In the genomic region with DNA sequence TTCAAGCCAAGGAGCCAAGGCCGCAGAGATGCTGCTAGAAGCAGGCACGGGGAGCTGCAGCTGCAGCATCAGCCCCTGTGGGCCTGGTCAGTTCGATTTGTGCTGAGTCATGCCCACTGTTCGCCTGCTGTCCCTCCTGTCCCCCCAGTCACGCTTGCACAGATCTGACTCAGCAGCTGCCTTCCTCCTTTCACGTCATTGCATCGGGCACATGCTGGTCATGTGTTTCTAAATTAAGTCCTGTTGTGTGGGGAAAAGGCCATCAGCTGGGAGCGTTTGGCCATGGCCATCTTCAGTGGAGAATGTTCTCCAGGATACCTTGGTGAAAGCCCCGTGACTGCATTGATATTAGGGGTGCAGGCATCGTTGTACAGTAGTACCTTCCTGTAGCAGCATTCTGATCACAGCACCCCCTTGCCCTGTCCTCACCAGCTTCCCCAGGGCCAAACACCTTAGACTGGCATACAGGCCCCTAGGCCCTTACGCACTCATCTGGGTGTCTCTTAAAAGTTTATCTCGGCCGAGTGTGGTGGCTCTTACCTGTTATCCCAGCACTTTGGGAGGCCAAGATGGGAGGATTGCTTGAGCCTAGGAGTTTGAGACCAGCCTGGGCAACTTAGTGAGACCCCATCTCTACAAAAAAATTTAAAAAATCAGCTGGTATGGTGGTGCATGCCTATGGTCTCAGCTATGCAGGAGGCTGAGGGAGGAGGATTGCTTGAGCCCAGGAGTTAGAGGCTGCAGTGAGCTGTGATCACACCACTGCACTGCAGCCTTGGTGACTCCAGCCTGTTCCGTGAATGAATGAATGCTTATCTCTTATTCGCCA, we compare ENCODE assay signal across 9 cellular contexts. TPM values are rescaled to one million over a fixed set of nuclear protein-coding genes. Genes with fewer than 3 reads are reported as not detected.
DNase-seq lines count a peak whose midpoint lies in the region; ATAC-seq, FAIRE-seq and TF ChIP-seq lines count a peak whose summit lies in the region.
"Had no signal": no experiment of that assay in that cellular context is flagged by ENCODE, and none has a peak within 500 bp of the region (broad histone marks: within the 10 kb centered on the region; RNA-seq: fewer than 3 reads in every experiment).

No MANE protein-coding gene starts in this region.

- H4K20me1 ChIP-seq in K562 (replicated peaks; ENCODE audit: control insufficient read depth, insufficient read depth, low read length) = no peaks in the 10 kb centered on the region

- no peak overlapping the region for H3K27ac ChIP-seq in HEK293 (ENCODE audit: extremely low read depth, low read depth, low read length)
- peak overlapping the region; percentile 79; the same call in 2 of the 3 replicates for H3K27ac ChIP-seq in K562 (ENCODE audit: extremely low read depth, low read depth, low read length)
- H3K27ac ChIP-seq in stomach = peak overlapping the region in 1 of 5 donors; percentile 65

- H3K9me3 ChIP-seq in HEK293 (ENCODE audit: control insufficient read depth, insufficient read depth, low read depth, low read length) (no peaks in the 10 kb centered on the region), K562 (replicated peaks; ENCODE audit: control insufficient read depth, insufficient read depth, low read depth, low read length) (peaks cover 3% of the 10 kb centered on the region; the same call in 1 of the 2 replicates), stomach (no peaks in the 10 kb centered on the region)

- BruUV-seq in K562 (replicated peaks; lab: Mats Ljungman, UMichigan) = no TSS peak

- TF ChIP-seq POLR2A in K562 (conservative IDR thresholded peaks at IDR 0.05) = no peak
- TF ChIP-seq POLR2A in stomach (IDR thresholded peaks at IDR 0.05) = no peak

- no peaks in the 10 kb centered on the region for H3K9me1 ChIP-seq in K562 (ENCODE audit: control insufficient read depth, insufficient read depth, low read length)

- H3K4me1 ChIP-seq in HEK293 (ENCODE audit: control insufficient read depth, insufficient read depth, low read length) (no peaks in the 10 kb centered on the region), K562 (replicated peaks in 1 of 2; ENCODE audit: control insufficient read depth in 2 of 2, insufficient read depth in 2 of 2, low read length in 2 of 2) (peaks cover 12 to 18% of the 10 kb centered on the region in 2 experiments; a peak in 4 of 5 replicates), stomach (peaks cover 0 to 25% (median 10%) of the 10 kb centered on the region in 4 donors)

- H3K9ac ChIP-seq in K562 (ENCODE audit: insufficient read depth in 1 of 2, low read depth in 2 of 2, low read length in 2 of 2) = peak overlapping the region; percentile 46 to 82

- in situ Hi-C loops in K562 (cut with MboI) = no loop called here

- TF ChIP-seq CTCF in HEK293 (tag by site-specific recombination; IDR thresholded peaks at IDR 0.05) (no peak), K562 (IDR thresholded peaks at IDR 0.05 in 2 of 3, conservative IDR thresholded peaks at IDR 0.05 in 1 of 3; ENCODE audit: insufficient read depth in 2 of 3, low read depth in 1 of 3, low read length in 3 of 3) (no peak), stomach (IDR thresholded peaks at IDR 0.05) (no peak)

- H3K4me3 ChIP-seq in HEK293 (ENCODE audit: low read depth, low read length) (no peak overlapping the region), K562 (no peak overlapping the region), stomach (no peak overlapping the region)

- peak overlapping the region; percentile 59; the same call in 1 of the 2 replicates for H3K4me2 ChIP-seq in K562 (ENCODE audit: insufficient read depth, low read length)

- POLR2A ChIA-PET in HEK293 (lab: Yijun Ruan, JAX) (no interaction called here), K562 (lab: Yijun Ruan, JAX) (interaction anchor here (0.6 to 1.8 kb wide), 9 partner anchors 9 to 53 kb away, joined by 3 to 8 read pairs (median 4); partner anchors contain the start of gene POR)

- H3K79me2 ChIP-seq in K562 (ENCODE audit: control insufficient read depth, insufficient read depth, low read length) = peaks cover 46% of the 10 kb centered on the region

- DNase-seq in K562 (ENCODE audit: extremely low read depth in 1 of 4, low spot score in 3 of 4) = peak; percentile 70 to 90 (median 79)
- DNase-seq in iris pigment epithelial cell (ENCODE audit: low read depth) = peak; percentile 86
- DNase-seq in stomach = no peak
- DNase-seq in stimulated activated naive CD8-positive, alpha-beta T cell treated with anti-CD3 and anti-CD28 coated beads, Interleukin-15, Interleukin-2, amounts not matched to agents 100 U/mL and 50 U/mL, for 24 hours = no peak

- H2AFZ ChIP-seq in K562 (ENCODE audit: low read depth, low read length) = peak overlapping the region; percentile 34; the same call in 1 of the 2 replicates

- TF ChIP-seq EP300 in K562 (IDR thresholded peaks at IDR 0.05; ENCODE audit: low read length) (peak; percentile 92), stomach (IDR thresholded peaks at IDR 0.05) (peak; percentile 53)

- H3K27me3 ChIP-seq in K562 (ENCODE audit: control insufficient read depth in 2 of 2, insufficient read depth in 2 of 2, low read length in 2 of 2) = no peaks in the 10 kb centered on the region
- no peaks in the 10 kb centered on the region for H3K27me3 ChIP-seq in stomach

- intact Hi-C loops in K562 (cut with micrococcal nuclease) = no loop called here
- intact Hi-C loops in stomach (cut with DNase I; ENCODE audit: low total_unique reads) = no loop called here

- H3K36me3 ChIP-seq in HEK293 (ENCODE audit: control insufficient read depth in 2 of 2, insufficient read depth in 1 of 2, low read length in 2 of 2) = no peaks in the 10 kb centered on the region; a peak in 1 of 3 replicates
- H3K36me3 ChIP-seq in K562 (ENCODE audit: control insufficient read depth, insufficient read depth, low read length) = peaks cover 5% of the 10 kb centered on the region; the same call in 2 of the 3 replicates
- peaks cover 0 to 9% (median 4%) of the 10 kb centered on the region in 4 donors for H3K36me3 ChIP-seq in stomach

- CTCF ChIA-PET in HEK293 (lab: Yijun Ruan, JAX) = interaction anchor here (0.6 kb wide), 1 partner anchor 353 kb away, joined by 3 read pairs; no protein-coding TSS in a partner anchor
- CTCF ChIA-PET in K562 (lab: Yijun Ruan, JAX; ENCODE audit: low intra/inter-chr PET ratio) = no interaction called here

- WGBS in K562 (ENCODE audit: insufficient coverage, low coverage, missing lambda C conversion rate) = 41% methylated on average over 15 of the region's 15 CpGs
- WGBS in stomach, 5 donors = 70 to 86% (median 80%) methylated on average over 15 of the region's 15 CpGs

- FAIRE-seq in K562 (lab: Jason Lieb, UNC) = peak; percentile 99

- TF ChIP-seq RAD21 in K562 (CRISPR knock-in tag; conservative IDR thresholded peaks at IDR 0.05 in 1 of 2, IDR thresholded peaks at IDR 0.05 in 1 of 2) = no peak

- ATAC-seq in K562 (peak; percentile 94), HG02973 (IDR thresholded peaks at IDR 0.05; ENCODE audit: unreplicated experiment) (no peak), GM21447 (IDR thresholded peaks at IDR 0.05; ENCODE audit: unreplicated experiment) (no peak), HG03432 (IDR thresholded peaks at IDR 0.05; ENCODE audit: unreplicated experiment) (no peak)
- no peak for ATAC-seq in stimulated activated naive CD8-positive, alpha-beta T cell treated with anti-CD3 and anti-CD28 coated beads, Interleukin-15, Interleukin-2, amounts not matched to agents 100 U/mL and 50 U/mL, for 24 hours
- ATAC-seq: left colon had no signal

RNA-seq across cellular contexts. Expression of gene POR, which starts 23.2 kb away (rescaled TPM):
- 102 and 236 TPM in 2 replicates for total RNA-seq in K562 (2011; cell fraction: chromatin; rRNA removed; ENCODE audit: low replicate concordance)
- total RNA-seq in K562 (2011; cell fraction: nucleolus; rRNA removed) = 297 and 329 TPM in 2 replicates
- total RNA-seq in K562 (2011; cell fraction: nucleoplasm; rRNA removed) = 126 and 148 TPM in 2 replicates
- total RNA-seq in K562 (2014; rRNA removed) (137 and 192 TPM in 2 replicates), K562 (2014; rRNA removed; fragmentation: Illumina TruSeq; extraction: Trizol) (36.0 and 53.7 TPM in 2 replicates), K562 (2015; rRNA removed; fragmentation: Illumina TruSeq; extraction: Trizol) (40.8 and 42.0 TPM in 2 replicates), K562 (2021) (138 and 142 TPM in 2 replicates), stomach (100 to 1,000 TPM in 1 of 5 donors, 10 to 100 TPM in 4; 36.2 to 304 (median 78.0) TPM)
- polyA plus RNA-seq in K562 (2011; rRNA removed) (33.8 and 51.7 TPM in 2 replicates), K562 (2014; fragmentation: Illumina TruSeq; extraction: Trizol) (75.6 and 89.8 TPM in 2 replicates), K562 (2014; fragmentation: Nextera tagmentation; extraction: Ambion mirVana) (10 to 100 TPM in 1 of 2 experiments, 1 to 10 TPM in 1; 4.7 to 10.6 TPM), K562 (2014; rRNA removed) (67.5 and 76.6 TPM in 2 replicates), stomach (10 to 100 TPM; 30.4 to 88.6 (median 42.0) TPM)
- 42.7 and 139 TPM in 2 replicates for polyA plus RNA-seq in K562 (2011; cell fraction: cytosol; rRNA removed)
- polyA plus RNA-seq in K562 (2011; cell fraction: nucleus; rRNA removed) = 158 and 263 TPM in 2 replicates
- polyA plus RNA-seq in K562 (2012) = 72.0 and 103 TPM in 2 replicates
- 24.0 and 27.0 TPM in 2 replicates for polyA minus RNA-seq in K562 (2011; rRNA and poly(A)+ RNA removed)
- 76.6 and 85.5 TPM in 2 replicates for polyA minus RNA-seq in K562 (2011; cell fraction: cytosol; rRNA and poly(A)+ RNA removed)
- polyA minus RNA-seq in K562 (2011; cell fraction: nucleus; rRNA and poly(A)+ RNA removed) = 41.2 and 50.2 TPM in 2 replicates

RNA-seq across cellular contexts. Expression of gene TMEM120A, which starts 56.2 kb away (rescaled TPM):
- total RNA-seq in K562 (2011; cell fraction: chromatin; rRNA removed; ENCODE audit: low replicate concordance) = 42.3 and 121 TPM in 2 replicates
- 148 and 154 TPM in 2 replicates for total RNA-seq in K562 (2011; cell fraction: nucleolus; rRNA removed)
- total RNA-seq in K562 (2011; cell fraction: nucleoplasm; rRNA removed) = 96.3 and 113 TPM in 2 replicates
- total RNA-seq in K562 (2014; rRNA removed) (22.4 and 22.9 TPM in 2 replicates), K562 (2014; rRNA removed; fragmentation: Illumina TruSeq; extraction: Trizol) (19.5 and 19.6 TPM in 2 replicates), K562 (2015; rRNA removed; fragmentation: Illumina TruSeq; extraction: Trizol) (13.6 and 17.4 TPM in 2 replicates), K562 (2021) (33.8 and 36.4 TPM in 2 replicates), stomach (10 to 100 TPM in 4 of 5 donors, 1 to 10 TPM in 1; 4.1 to 75.3 (median 24.2) TPM)
- polyA plus RNA-seq in K562 (2011; rRNA removed) (90.2 and 90.5 TPM in 2 replicates), K562 (2014; fragmentation: Illumina TruSeq; extraction: Trizol) (32.1 and 39.5 TPM in 2 replicates), K562 (2014; fragmentation: Nextera tagmentation; extraction: Ambion mirVana) (1 to 10 TPM; 2.3 to 8.3 TPM), K562 (2014; rRNA removed) (33.5 and 43.5 TPM in 2 replicates), stomach (10 to 100 TPM; 53.6 to 78.6 (median 68.3) TPM)
- polyA plus RNA-seq in K562 (2011; cell fraction: cytosol; rRNA removed) = 62.7 and 83.5 TPM in 2 replicates
- 144 and 164 TPM in 2 replicates for polyA plus RNA-seq in K562 (2011; cell fraction: nucleus; rRNA removed)
- polyA plus RNA-seq in K562 (2012) = 29.1 and 72.7 TPM in 2 replicates
- polyA minus RNA-seq in K562 (2011; rRNA and poly(A)+ RNA removed) = 60.9 and 82.0 TPM in 2 replicates
- 20.2 and 33.1 TPM in 2 replicates for polyA minus RNA-seq in K562 (2011; cell fraction: cytosol; rRNA and poly(A)+ RNA removed)
- 16.0 and 22.0 TPM in 2 replicates for polyA minus RNA-seq in K562 (2011; cell fraction: nucleus; rRNA and poly(A)+ RNA removed)

RNA-seq across cellular contexts. Expression of gene RHBDD2, which starts 59.3 kb away (rescaled TPM):
- 22.0 and 61.8 TPM in 2 replicates for total RNA-seq in K562 (2011; cell fraction: chromatin; rRNA removed; ENCODE audit: low replicate concordance)
- total RNA-seq in K562 (2011; cell fraction: nucleolus; rRNA removed) = 61.1 and 68.0 TPM in 2 replicates
- total RNA-seq in K562 (2011; cell fraction: nucleoplasm; rRNA removed) = 53.5 and 72.0 TPM in 2 replicates
- total RNA-seq in K562 (2014; rRNA removed) = 22.3 and 29.1 TPM in 2 replicates
- 11.0 and 11.8 TPM in 2 replicates for total RNA-seq in K562 (2014; rRNA removed; fragmentation: Illumina TruSeq; extraction: Trizol)
- 14.5 and 14.9 TPM in 2 replicates for total RNA-seq in K562 (2015; rRNA removed; fragmentation: Illumina TruSeq; extraction: Trizol)
- 33.6 and 36.7 TPM in 2 replicates for total RNA-seq in K562 (2021)
- polyA plus RNA-seq in K562 (2011; rRNA removed) = 17.9 and 33.4 TPM in 2 replicates
- polyA plus RNA-seq in K562 (2011; cell fraction: cytosol; rRNA removed) = 31.3 and 72.7 TPM in 2 replicates
- polyA plus RNA-seq in K562 (2011; cell fraction: nucleus; rRNA removed) = 19.7 and 50.0 TPM in 2 replicates
- polyA plus RNA-seq in K562 (2012) = 37.9 and 107 TPM in 2 replicates
- 23.8 and 45.5 TPM in 2 replicates for polyA plus RNA-seq in K562 (2014; fragmentation: Illumina TruSeq; extraction: Trizol)
- polyA plus RNA-seq in K562 (2014; fragmentation: Nextera tagmentation; extraction: Ambion mirVana) = 1 to 10 TPM; 3.3 to 5.4 TPM
- 20.1 and 20.9 TPM in 2 replicates for polyA plus RNA-seq in K562 (2014; rRNA removed)
- 12.8 and 15.1 TPM in 2 replicates for polyA minus RNA-seq in K562 (2011; rRNA and poly(A)+ RNA removed)
- polyA minus RNA-seq in K562 (2011; cell fraction: cytosol; rRNA and poly(A)+ RNA removed) = 20.8 and 31.7 TPM in 2 replicates
- 10.0 and 15.5 TPM in 2 replicates for polyA minus RNA-seq in K562 (2011; cell fraction: nucleus; rRNA and poly(A)+ RNA removed)
- 10 to 100 TPM; 15.8 to 95.9 (median 25.0) TPM for total RNA-seq in stomach
- polyA plus RNA-seq in stomach = 10 to 100 TPM; 43.9 to 50.4 (median 47.0) TPM

Comparison
In these comparisons a context has a peak if more than half of its experiments do, and no peak if none do; other contexts are left out.
1. DNase-seq: peak in K562 (4 of 4) and iris pigment epithelial cell (single experiment); none in stomach (single experiment) and stimulated activated naive CD8-positive, alpha-beta T cell treated with anti-CD3 and anti-CD28 coated beads, Interleukin-15, Interleukin-2, amounts not matched to agents 100 U/mL and 50 U/mL, for 24 hours (single experiment).
2. Of the 44 proteins assayed by ChIP-seq in both K562 and HEK293: peak only in K562: PRDM10, TRIM28, ZBTB17, ZBTB7A, ZEB2, ZNF175 and 4 more; only in HEK293: PATZ1; in both: ZNF121; in neither: 28; mixed calls (peak in some experiments, not most) for 4.